28 cellular contexts compared by ENCODE assay signal in genomic region chr12:112932485-112933151, GRCh38. TPM values are rescaled to one million over a fixed set of nuclear protein-coding genes. Genes with fewer than 3 reads are reported as not detected.
A peak's percentile ranks its signal among the peaks of the same experiment; 100 is the strongest.
DNase-seq lines count a peak whose midpoint lies in the region; ATAC-seq and TF ChIP-seq lines count a peak whose summit lies in the region.
"Had no signal": no experiment of that assay in that cellular context is flagged by ENCODE, and none has a peak within 500 bp of the region (broad histone marks: within the 10 kb centered on the region; RNA-seq: fewer than 3 reads in every experiment).

No MANE protein-coding gene starts in this region.

- H3K9me3 ChIP-seq in NT2/D1 (ENCODE audit: insufficient read depth, low read length), result peaks cover 10% of the 10 kb centered on the region; the same call in 1 of the 2 replicates
- H3K9me3 ChIP-seq in hepatocyte (ENCODE audit: low read depth), result no peaks in the 10 kb centered on the region
- H3K9me3 ChIP-seq: ascending aorta, colonic mucosa, neutrophil, thoracic aorta had no signal

- H3K4me3 ChIP-seq in NT2/D1 (ENCODE audit: insufficient read length, low read depth) (no peak overlapping the region), hepatocyte (no peak overlapping the region)
- H3K4me3 ChIP-seq: ascending aorta, cardiac muscle cell, colonic mucosa, heart right ventricle, thoracic aorta had no signal

- H3K27ac ChIP-seq in hepatocyte, result no peak overlapping the region
- H3K27ac ChIP-seq: 22Rv1, ascending aorta, cardiac muscle cell, colonic mucosa, heart right ventricle, neutrophil, thoracic aorta had no signal

- H3K4me2 ChIP-seq in hepatocyte, result peak overlapping the region; percentile 11

- H3K9me3 Mint-ChIP-seq in stimulated activated memory B cell treated with anti-CD40 and anti-IgM and Interleukin-4, amounts not matched to agents 10 μg/mL and 1 μg/mL and 100 μg/mL, for 72 hours, result no peaks in the 10 kb centered on the region

- H3K27me3 ChIP-seq in NT2/D1 (ENCODE audit: insufficient read depth, insufficient read length) (peaks cover 17% of the 10 kb centered on the region), hepatocyte (no peaks in the 10 kb centered on the region)
- H3K27me3 ChIP-seq: ascending aorta, colonic mucosa, heart right ventricle, neutrophil had no signal

- no peaks in the 10 kb centered on the region for H3K27me3 Mint-ChIP-seq in stimulated activated memory B cell treated with anti-CD40 and anti-IgM and Interleukin-4, amounts not matched to agents 10 μg/mL and 1 μg/mL and 100 μg/mL, for 72 hours
- H3K27me3 Mint-ChIP-seq: activated CD4-positive, alpha-beta memory T cell treated with anti-CD3 and anti-CD28 coated beads for 36 hours; activated naive CD8-positive, alpha-beta T cell treated with anti-CD3 and anti-CD28 coated beads, Interleukin-2, amount 10 ng/mL, durations not matched to agents 7 days and 5 days had no signal

- peaks cover 6% of the 10 kb centered on the region for H3K4me1 Mint-ChIP-seq in stimulated activated memory B cell treated with anti-CD40 and anti-IgM and Interleukin-4, amounts not matched to agents 10 μg/mL and 1 μg/mL and 100 μg/mL, for 72 hours

- H3K36me3 Mint-ChIP-seq in stimulated activated memory B cell treated with anti-CD40 and anti-IgM and Interleukin-4, amounts not matched to agents 10 μg/mL and 1 μg/mL and 100 μg/mL, for 72 hours, result peaks cover 7% of the 10 kb centered on the region
- H3K36me3 Mint-ChIP-seq: activated CD4-positive, alpha-beta memory T cell treated with anti-CD3 and anti-CD28 coated beads for 36 hours had no signal

- WGBS in hepatocyte (ENCODE audit: low lambda C conversion rate, missing lambda C conversion rate), result 54% methylated on average over 6 of the region's 6 CpGs

- H3K9ac ChIP-seq in NT2/D1 (ENCODE audit: insufficient read length, low read depth), result no peak overlapping the region

- H3K36me3 ChIP-seq in NT2/D1 (ENCODE audit: insufficient read depth, insufficient read length, low read length) (no peaks in the 10 kb centered on the region), hepatocyte (replicated peaks; ENCODE audit: insufficient read depth, low read depth) (no peaks in the 10 kb centered on the region)
- H3K36me3 ChIP-seq: ascending aorta, cardiac muscle cell, colonic mucosa, neutrophil, thoracic aorta had no signal

- H3K4me1 ChIP-seq in NT2/D1 (ENCODE audit: insufficient read depth, insufficient read length), result peaks cover 5% of the 10 kb centered on the region
- no peaks in the 10 kb centered on the region for H3K4me1 ChIP-seq in hepatocyte (ENCODE audit: insufficient read depth)
- H3K4me1 ChIP-seq: ascending aorta, colonic mucosa had no signal

- no peak overlapping the region for H2AFZ ChIP-seq in hepatocyte

- H4K20me1 ChIP-seq in hepatocyte (ENCODE audit: insufficient read depth, poor library complexity, severe bottlenecking), result no peaks in the 10 kb centered on the region

- H3K4me3 Mint-ChIP-seq in stimulated activated memory B cell treated with anti-CD40 and anti-IgM and Interleukin-4, amounts not matched to agents 10 μg/mL and 1 μg/mL and 100 μg/mL, for 72 hours, result no peak overlapping the region
- H3K4me3 Mint-ChIP-seq: activated CD4-positive, alpha-beta memory T cell treated with anti-CD3 and anti-CD28 coated beads for 36 hours; activated naive CD8-positive, alpha-beta T cell treated with anti-CD3 and anti-CD28 coated beads, Interleukin-2, amount 10 ng/mL, durations not matched to agents 7 days and 5 days had no signal

- H3K27ac Mint-ChIP-seq in stimulated activated memory B cell treated with anti-CD40 and anti-IgM and Interleukin-4, amounts not matched to agents 10 μg/mL and 1 μg/mL and 100 μg/mL, for 72 hours, result peak overlapping the region; percentile 3
- H3K27ac Mint-ChIP-seq: activated CD4-positive, alpha-beta memory T cell treated with anti-CD3 and anti-CD28 coated beads for 36 hours; activated naive CD8-positive, alpha-beta T cell treated with anti-CD3 and anti-CD28 coated beads, Interleukin-2, amount 10 ng/mL, durations not matched to agents 7 days and 5 days; activated T-helper 2 cell treated with anti-CD3 and anti-CD28 coated beads, Interferon-gamma antibody, Interleukin-2, Interleukin-4, amounts not matched to agents 10 μg/mL and 5 μg/mL and 100 μg/mL, durations not matched to agents 14 hours and 24 hours and 36 hours had no signal

- no peak for TF ChIP-seq CTCF in hepatocyte (IDR thresholded peaks at IDR 0.05; ENCODE audit: poor library complexity)

- ATAC-seq in stimulated activated memory B cell treated with anti-CD40 and anti-IgM and Interleukin-4, amounts not matched to agents 10 μg/mL and 1 μg/mL and 100 μg/mL, for 72 hours, result no peak
- ATAC-seq: esophagus mucosa, heart right ventricle, left lobe of liver had no signal

- H3K9me2 ChIP-seq in hepatocyte (replicated peaks; ENCODE audit: insufficient read depth), result no peaks in the 10 kb centered on the region

- no peaks in the 10 kb centered on the region for H3K79me2 ChIP-seq in hepatocyte

- DNase-seq in DMS53 (lab: John Stamatoyannopoulos, UW), result peak; percentile 33
- DNase-seq in DMS53 treated with DMSO at 0.1 percent for 48 hours (lab: John Stamatoyannopoulos, UW; ENCODE audit: unreplicated experiment), result no peak
- peak; percentile 57 for DNase-seq in NT2/D1 (ENCODE audit: low read depth, low spot score)
- no peak for DNase-seq in hepatocyte (ENCODE audit: low spot score)
- DNase-seq in T-helper 9 cell, result no peak
- no peak for DNase-seq in NCI-H748 (lab: John Stamatoyannopoulos, UW; ENCODE audit: unreplicated experiment)
- no peak for DNase-seq in NCI-H2029 (lab: John Stamatoyannopoulos, UW)
- DNase-seq: activated CD4-positive, alpha-beta memory T cell treated with anti-CD3 and anti-CD28 coated beads for 36 hours; activated CD4-positive, CD25-positive, alpha-beta regulatory T cell treated with anti-CD3 and anti-CD28 coated beads, Interleukin-2, amount 50 U/mL, for 72 hours; activated naive CD8-positive, alpha-beta T cell treated with anti-CD3 and anti-CD28 coated beads, Interleukin-2, amount 10 ng/mL, durations not matched to agents 7 days and 5 days; colonic mucosa; DND-41; foreskin fibroblast; heart right ventricle; mesenchymal stem cell; NCI-H1694 treated with DMSO at 0.1 percent for 48 hours; NCI-H526 treated with DMSO at 0.1 percent for 48 hours; stimulated activated CD4-positive, alpha-beta T cell treated with anti-CD3 and anti-CD28 coated beads, Interleukin-15, amount 100 ng/mL, for 24 hours; stimulated activated naive CD4-positive, alpha-beta T cell treated with Interleukin-2 at 50 U/mL for 16 hours had no signal

RNA-seq across cellular contexts. Expression of gene OAS3, which starts 5.7 kb away (rescaled TPM):
- 9.0 and 15.0 TPM in 2 replicates for total RNA-seq in hepatocyte
- 5.5 and 6.6 TPM in 2 replicates for polyA plus RNA-seq in hepatocyte
- polyA plus RNA-seq: cardiac muscle cell had no signal

RNA-seq across cellular contexts. Expression of gene OAS1, which starts 25.9 kb away (rescaled TPM):
- 25.0 and 34.9 TPM in 2 replicates for total RNA-seq in hepatocyte
- polyA plus RNA-seq in hepatocyte, result 18.6 and 24.2 TPM in 2 replicates
- total RNA-seq: cardiac muscle cell had no signal
- polyA plus RNA-seq: cardiac muscle cell had no signal

RNA-seq across cellular contexts. Expression of gene OAS2, which starts 45.7 kb away (rescaled TPM):
- 0.44 and 0.50 TPM in 2 replicates for total RNA-seq in hepatocyte
- not detected in 2 replicates for polyA plus RNA-seq in hepatocyte
- total RNA-seq: cardiac muscle cell had no signal
- polyA plus RNA-seq: cardiac muscle cell had no signal

Comparison
In these comparisons a context has a peak if more than half of its experiments do, and no peak if none do; other contexts are left out.
1. DNase-seq: peak in DMS53 (single experiment) and NT2/D1 (single experiment); none in DMS53 treated with DMSO at 0.1 percent for 48 hours (single experiment), hepatocyte (single experiment), T-helper 9 cell (single experiment), NCI-H748 (single experiment) and NCI-H2029 (single experiment).